Comparison of ENCODE assay signal across 7 cellular contexts in genomic region chr10:118080817-118081216, GRCh38.
"Had no signal": no experiment of that assay in that cellular context is flagged by ENCODE, and none has a peak within 500 bp of the region (broad histone marks: within the 10 kb centered on the region; RNA-seq: fewer than 3 reads in every experiment).

No MANE protein-coding gene starts in this region.

- FAIRE-seq: HTR-8/SVneo, K562 had no signal

- H3K4me3 ChIP-seq: K562 had no signal

- DNase-seq: GOT3, H7, HCEC 1CT, Kasumi-1, KG1 had no signal

- ATAC-seq: K562 had no signal
